Comparison of ENCODE assay signal across 9 cellular contexts in the genomic region with DNA sequence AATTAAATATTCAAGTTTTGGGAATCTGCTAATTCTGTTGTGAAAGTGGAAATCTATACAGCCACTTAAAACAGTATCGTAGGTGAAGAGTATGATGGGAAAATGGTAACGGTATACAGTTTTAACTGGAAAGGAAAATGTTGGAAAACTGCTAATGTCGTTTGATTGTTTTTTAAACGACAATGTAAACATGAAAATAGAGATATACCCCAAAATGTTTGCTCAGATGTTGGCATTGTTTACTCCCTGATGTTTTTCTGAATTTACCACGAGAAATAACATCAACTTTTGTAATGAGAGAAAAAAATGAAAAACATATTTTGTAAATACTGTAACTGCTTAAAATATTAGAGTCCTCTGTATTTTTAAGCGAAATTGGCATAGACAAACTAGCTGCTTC. TPM values are rescaled to one million over a fixed set of nuclear protein-coding genes. Genes with fewer than 3 reads are reported as not detected.
A peak's percentile ranks its signal among the peaks of the same experiment; 100 is the strongest.
DNase-seq lines count a peak whose midpoint lies in the region; ATAC-seq and TF ChIP-seq lines count a peak whose summit lies in the region.
"Had no signal": no experiment of that assay in that cellular context is flagged by ENCODE, and none has a peak within 500 bp of the region (broad histone marks: within the 10 kb centered on the region; RNA-seq: fewer than 3 reads in every experiment).

No MANE protein-coding gene starts in this region.

- TF ChIP-seq POLR2A in vagina (IDR thresholded peaks at IDR 0.05) = no peak

- peak overlapping the region; percentile 57; the same call in 1 of the 2 replicates for H3K9ac ChIP-seq in iPS-20b (ENCODE audit: low read depth, low read length)

- H3K27ac Mint-ChIP-seq in stimulated activated naive CD8-positive, alpha-beta T cell treated with anti-CD3 and anti-CD28 coated beads, Interleukin-15, Interleukin-2, amounts not matched to agents 100 ng/mL and 50 ng/mL, for 24 hours = peak overlapping the region; percentile 11
- H3K27ac Mint-ChIP-seq in activated T-helper 1 cell treated with anti-CD3 and anti-CD28 coated beads, Interleukin-12 subunit alpha, Interleukin-12 subunit beta, Interleukin-2, Interleukin-4 antibody, amounts not matched to agents 30 ng/mL and 10 ng/mL and 1 ng/mL, durations not matched to agents 14 hours and 24 hours and 36 hours = no peak overlapping the region

- H3K9me3 Mint-ChIP-seq in stimulated activated naive CD8-positive, alpha-beta T cell treated with anti-CD3 and anti-CD28 coated beads, Interleukin-15, Interleukin-2, amounts not matched to agents 100 ng/mL and 50 ng/mL, for 24 hours = no peaks in the 10 kb centered on the region
- H3K9me3 Mint-ChIP-seq in activated T-helper 1 cell treated with anti-CD3 and anti-CD28 coated beads, Interleukin-12 subunit alpha, Interleukin-12 subunit beta, Interleukin-2, Interleukin-4 antibody, amounts not matched to agents 30 ng/mL and 10 ng/mL and 1 ng/mL, durations not matched to agents 14 hours and 24 hours and 36 hours = no peaks in the 10 kb centered on the region

- H3K27me3 ChIP-seq in iPS-20b (ENCODE audit: insufficient read depth, low read length) (no peaks in the 10 kb centered on the region), vagina (no peaks in the 10 kb centered on the region)

- peaks cover 31% of the 10 kb centered on the region for H3K4me1 ChIP-seq in iPS-20b (ENCODE audit: insufficient read depth, low read length)
- peaks cover 65% of the 10 kb centered on the region for H3K4me1 ChIP-seq in vagina

- H3K36me3 ChIP-seq in iPS-20b (ENCODE audit: insufficient read depth, low read depth, low read length) (peaks cover 30% of the 10 kb centered on the region), vagina (no peaks in the 10 kb centered on the region)

- peaks cover 54% of the 10 kb centered on the region for H3K36me3 Mint-ChIP-seq in stimulated activated naive CD8-positive, alpha-beta T cell treated with anti-CD3 and anti-CD28 coated beads, Interleukin-15, Interleukin-2, amounts not matched to agents 100 ng/mL and 50 ng/mL, for 24 hours (ENCODE audit: low read depth)
- H3K36me3 Mint-ChIP-seq in activated T-helper 1 cell treated with anti-CD3 and anti-CD28 coated beads, Interleukin-12 subunit alpha, Interleukin-12 subunit beta, Interleukin-2, Interleukin-4 antibody, amounts not matched to agents 30 ng/mL and 10 ng/mL and 1 ng/mL, durations not matched to agents 14 hours and 24 hours and 36 hours (ENCODE audit: low read depth) = peaks cover 19% of the 10 kb centered on the region

- DNase-seq in stimulated activated naive CD8-positive, alpha-beta T cell treated with anti-CD3 and anti-CD28 coated beads, Interleukin-15, Interleukin-2, amounts not matched to agents 100 U/mL and 50 U/mL, for 24 hours = no peak
- DNase-seq in activated T-helper 1 cell treated with anti-CD3 and anti-CD28 coated beads, Interleukin-12 subunit alpha, Interleukin-12 subunit beta, Interleukin-2, Interleukin-4 antibody, amounts not matched to agents 30 ng/mL and 10 ng/mL and 1 ng/mL, durations not matched to agents 14 hours and 24 hours and 36 hours (ENCODE audit: low spot score) = no peak
- DNase-seq in vagina (ENCODE audit: extremely low spot score in 2 of 2) (no peak), AG08396 (ENCODE audit: low spot score) (no peak), HuH-7.5 (ENCODE audit: low spot score) (no peak)
- DNase-seq: NCI-H69 had no signal

- ATAC-seq in stimulated activated naive CD8-positive, alpha-beta T cell treated with anti-CD3 and anti-CD28 coated beads, Interleukin-15, Interleukin-2, amounts not matched to agents 100 U/mL and 50 U/mL, for 24 hours = no peak
- no peak for ATAC-seq in GM19328 (IDR thresholded peaks at IDR 0.05; ENCODE audit: unreplicated experiment)

- intact Hi-C loops in activated T-helper 1 cell treated with anti-CD3 and anti-CD28 coated beads, Interleukin-12 subunit alpha, Interleukin-12 subunit beta, Interleukin-2, Interleukin-4 antibody, amounts not matched to agents 30 ng/mL and 10 ng/mL and 1 ng/mL, durations not matched to agents 14 hours and 24 hours and 36 hours (cut with micrococcal nuclease) = loop anchor here (10.0 kb wide), 2 partner anchors 1349 to 1541 kb away; a partner anchor contains a TSS
- intact Hi-C loops in vagina (cut with DNase I) = no loop called here

- TF ChIP-seq CTCF in vagina (IDR thresholded peaks at IDR 0.05) = no peak

- no peaks in the 10 kb centered on the region for H3K27me3 Mint-ChIP-seq in stimulated activated naive CD8-positive, alpha-beta T cell treated with anti-CD3 and anti-CD28 coated beads, Interleukin-15, Interleukin-2, amounts not matched to agents 100 ng/mL and 50 ng/mL, for 24 hours
- no peaks in the 10 kb centered on the region for H3K27me3 Mint-ChIP-seq in activated T-helper 1 cell treated with anti-CD3 and anti-CD28 coated beads, Interleukin-12 subunit alpha, Interleukin-12 subunit beta, Interleukin-2, Interleukin-4 antibody, amounts not matched to agents 30 ng/mL and 10 ng/mL and 1 ng/mL, durations not matched to agents 14 hours and 24 hours and 36 hours (ENCODE audit: insufficient read depth)

- H3K27ac ChIP-seq in iPS-20b (ENCODE audit: low read length) = no peak overlapping the region
- H3K27ac ChIP-seq in vagina = peak overlapping the region; percentile 99

- H3K4me1 Mint-ChIP-seq in stimulated activated naive CD8-positive, alpha-beta T cell treated with anti-CD3 and anti-CD28 coated beads, Interleukin-15, Interleukin-2, amounts not matched to agents 100 ng/mL and 50 ng/mL, for 24 hours (ENCODE audit: low read depth) = peaks cover 58% of the 10 kb centered on the region
- peaks cover 55% of the 10 kb centered on the region for H3K4me1 Mint-ChIP-seq in activated T-helper 1 cell treated with anti-CD3 and anti-CD28 coated beads, Interleukin-12 subunit alpha, Interleukin-12 subunit beta, Interleukin-2, Interleukin-4 antibody, amounts not matched to agents 30 ng/mL and 10 ng/mL and 1 ng/mL, durations not matched to agents 14 hours and 24 hours and 36 hours (ENCODE audit: low read depth)

- no peaks in the 10 kb centered on the region for H3K9me3 ChIP-seq in iPS-20b (ENCODE audit: insufficient read depth, low read depth, low read length)
- no peaks in the 10 kb centered on the region for H3K9me3 ChIP-seq in vagina

- peak overlapping the region; percentile 96 for H3K4me3 ChIP-seq in iPS-20b (ENCODE audit: low read length)
- H3K4me3 ChIP-seq in vagina = no peak overlapping the region

- H3K4me3 Mint-ChIP-seq in stimulated activated naive CD8-positive, alpha-beta T cell treated with anti-CD3 and anti-CD28 coated beads, Interleukin-15, Interleukin-2, amounts not matched to agents 100 ng/mL and 50 ng/mL, for 24 hours = peak overlapping the region; percentile 99
- H3K4me3 Mint-ChIP-seq in activated T-helper 1 cell treated with anti-CD3 and anti-CD28 coated beads, Interleukin-12 subunit alpha, Interleukin-12 subunit beta, Interleukin-2, Interleukin-4 antibody, amounts not matched to agents 30 ng/mL and 10 ng/mL and 1 ng/mL, durations not matched to agents 14 hours and 24 hours and 36 hours = peak overlapping the region; percentile 95

RNA-seq across cellular contexts. Expression of a gene that starts 2.7 kb away (rescaled TPM):
- 232 and 258 TPM in 2 replicates for total RNA-seq in activated T-helper 1 cell treated with anti-CD3 and anti-CD28 coated beads, Interleukin-12 subunit alpha, Interleukin-12 subunit beta, Interleukin-2, Interleukin-4 antibody, amounts not matched to agents 30 ng/mL and 10 ng/mL and 1 ng/mL, durations not matched to agents 14 hours and 24 hours and 36 hours
- 126 TPM for total RNA-seq in vagina

RNA-seq across cellular contexts. Expression of a gene that starts 45.5 kb away (rescaled TPM):
- total RNA-seq in activated T-helper 1 cell treated with anti-CD3 and anti-CD28 coated beads, Interleukin-12 subunit alpha, Interleukin-12 subunit beta, Interleukin-2, Interleukin-4 antibody, amounts not matched to agents 30 ng/mL and 10 ng/mL and 1 ng/mL, durations not matched to agents 14 hours and 24 hours and 36 hours = 88.4 and 97.3 TPM in 2 replicates
- total RNA-seq in vagina = 66.0 TPM
